ENCODE assay signal across 8 cellular contexts in the genomic region with DNA sequence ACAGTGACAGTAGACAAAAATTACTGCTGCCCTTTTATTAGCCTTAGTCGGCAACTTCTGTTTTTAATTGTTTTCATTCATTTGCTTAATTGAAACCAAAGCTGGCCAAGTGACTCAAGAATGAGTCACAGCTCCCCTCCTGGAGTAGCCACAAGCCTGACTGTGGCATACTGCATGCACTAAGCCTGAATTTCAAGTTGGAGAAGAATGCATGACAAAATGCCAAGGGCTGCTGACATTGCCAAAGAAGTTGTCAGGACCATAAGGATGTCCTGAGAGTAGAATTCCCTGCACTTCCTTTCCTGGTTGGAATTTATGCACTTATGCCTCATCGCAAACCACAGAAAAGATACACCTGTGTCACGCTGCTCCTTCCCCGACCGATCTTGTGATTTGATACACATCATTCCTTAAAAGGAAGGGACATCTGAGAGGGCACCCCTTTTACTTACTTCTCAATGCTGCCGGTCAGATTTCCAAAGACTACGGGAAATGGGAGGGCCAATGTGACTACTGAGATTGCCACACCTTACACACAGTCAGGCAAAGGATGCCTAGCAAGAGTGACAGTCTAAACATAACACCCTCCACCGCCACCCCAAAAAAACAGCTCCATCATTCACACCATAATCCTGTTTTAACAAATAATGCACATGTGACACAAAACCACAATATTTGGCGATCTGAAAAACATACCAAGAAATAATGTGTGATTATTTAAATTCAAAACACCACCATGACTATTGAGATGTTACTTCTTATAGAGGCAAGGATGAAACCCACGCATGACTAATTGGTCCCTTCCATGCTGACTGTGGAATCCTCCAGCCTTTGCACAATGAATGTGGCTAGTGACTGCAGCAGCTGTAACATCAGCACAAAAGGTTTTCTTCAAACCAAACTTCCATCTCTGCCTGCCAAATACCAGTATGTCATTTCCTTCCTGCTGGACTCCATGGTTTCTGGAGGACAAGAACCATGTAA. TPM values are rescaled to one million over a fixed set of nuclear protein-coding genes. Genes with fewer than 3 reads are reported as not detected.
DNase-seq lines count a peak whose midpoint lies in the region; ATAC-seq and TF ChIP-seq lines count a peak whose summit lies in the region.

No MANE protein-coding gene starts in this region.

- intact Hi-C loops in CD14-positive monocyte (cut with micrococcal nuclease), result loop anchor here in 1 of 2 donors (5.0 kb wide), 2 partner anchors 59 to 116 kb away; no protein-coding TSS in a partner anchor
- intact Hi-C loops in sciatic nerve (cut with DNase I), result no loop called here

- peaks cover 7 to 13% of the 10 kb centered on the region in 2 donors for H3K36me3 Mint-ChIP-seq in CD14-positive monocyte
- no peaks in the 10 kb centered on the region for H3K36me3 Mint-ChIP-seq in nephron progenitor cell (ENCODE audit: low read depth)

- H3K27ac ChIP-seq in KMS-11, result peak overlapping the region; percentile 61

- peak; percentile 40 for ATAC-seq in GM21528 (IDR thresholded peaks at IDR 0.05; ENCODE audit: low FRiP score, unreplicated experiment)
- peak; percentile 96 for ATAC-seq in esophagus mucosa
- no peak for ATAC-seq in sciatic nerve

- no peaks in the 10 kb centered on the region for H3K27me3 ChIP-seq in KMS-11 (ENCODE audit: insufficient read depth, low read depth)

- H3K36me3 ChIP-seq in KMS-11 (ENCODE audit: insufficient read depth), result no peaks in the 10 kb centered on the region

- H3K4me3 Mint-ChIP-seq in CD14-positive monocyte (peak overlapping the region; percentile 53 to 80), nephron progenitor cell (no peak overlapping the region)

- TF ChIP-seq CTCF in CD14-positive monocyte (IDR thresholded peaks at IDR 0.05), result no peak
- no peak for TF ChIP-seq CTCF in KMS-11 (conservative IDR thresholded peaks at IDR 0.05; ENCODE audit: low read depth, low read length)
- no peak for TF ChIP-seq CTCF in nephron progenitor cell (IDR thresholded peaks at IDR 0.05)

- peak overlapping the region; percentile 55 for H2AFZ ChIP-seq in KMS-11 (ENCODE audit: low read depth)

- H3K4me2 ChIP-seq in KMS-11, result peak overlapping the region; percentile 95

- H3K9me3 Mint-ChIP-seq in CD14-positive monocyte, result peaks cover 0 to 2% (median 0%) of the 10 kb centered on the region in 7 donors
- no peaks in the 10 kb centered on the region for H3K9me3 Mint-ChIP-seq in nephron progenitor cell

- no peak overlapping the region for H3K9ac ChIP-seq in KMS-11

- DNase-seq in CD14-positive monocyte (ENCODE audit: low spot score), result peak; percentile 87
- DNase-seq in activated CD4-positive, alpha-beta T cell treated with anti-CD3 and anti-CD28 coated beads for 4 hours, result peak; percentile 21 to 24
- DNase-seq in occipital lobe (lab: John Stamatoyannopoulos, UW), result peak; percentile 5
- DNase-seq in nephron progenitor cell, result no peak
- DNase-seq in sciatic nerve (ENCODE audit: low spot score), result no peak

- H3K4me1 Mint-ChIP-seq in CD14-positive monocyte (peaks cover 71% of the 10 kb centered on the region), nephron progenitor cell (peaks cover 17% of the 10 kb centered on the region)

- no peak overlapping the region for H3K4me3 ChIP-seq in KMS-11 (IDR thresholded peaks at IDR 0.05; ENCODE audit: insufficient read depth, low read depth, low read length)

- H3K79me2 ChIP-seq in KMS-11 (ENCODE audit: insufficient read depth, low read depth), result no peaks in the 10 kb centered on the region

- peak overlapping the region; percentile 95 to 99 (median 98) for H3K27ac Mint-ChIP-seq in CD14-positive monocyte
- H3K27ac Mint-ChIP-seq in nephron progenitor cell, result no peak overlapping the region

- H3K27me3 Mint-ChIP-seq in CD14-positive monocyte (ENCODE audit: low read depth in 3 of 3) (no peaks in the 10 kb centered on the region), nephron progenitor cell (ENCODE audit: low read depth, poor library complexity) (no peaks in the 10 kb centered on the region)

- H4K20me1 ChIP-seq in KMS-11 (ENCODE audit: insufficient read depth), result no peaks in the 10 kb centered on the region

- H3K4me1 ChIP-seq in KMS-11 (ENCODE audit: low read depth, poor library complexity, severe bottlenecking), result peaks cover 59% of the 10 kb centered on the region

RNA-seq across cellular contexts. Expression of gene VAV3, which starts 28.2 kb away (rescaled TPM):
- 1 to 10 TPM; 5.4 to 9.2 TPM for polyA plus RNA-seq in CD14-positive monocyte
- total RNA-seq in esophagus mucosa, result 50.7 TPM
- 2.8 TPM for total RNA-seq in occipital lobe
- 6.4 TPM for total RNA-seq in sciatic nerve

Comparison
In these comparisons a context has a peak if more than half of its experiments do, and no peak if none do; other contexts are left out.
1. DNase-seq: peak in CD14-positive monocyte (single experiment), activated CD4-positive, alpha-beta T cell treated with anti-CD3 and anti-CD28 coated beads for 4 hours (2 of 2) and occipital lobe (single experiment); none in nephron progenitor cell (single experiment) and sciatic nerve (single experiment).